Comparison of ENCODE assay signal across 22 cellular contexts in genomic region chr4:555566-556275, GRCh38. TPM values are rescaled to one million over a fixed set of nuclear protein-coding genes. Genes with fewer than 3 reads are reported as not detected.
A peak's percentile ranks its signal among the peaks of the same experiment; 100 is the strongest.
DNase-seq lines count a peak whose midpoint lies in the region; ATAC-seq and TF ChIP-seq lines count a peak whose summit lies in the region.
"Had no signal": no experiment of that assay in that cellular context is flagged by ENCODE, and none has a peak within 500 bp of the region (broad histone marks: within the 10 kb centered on the region; RNA-seq: fewer than 3 reads in every experiment).

No MANE protein-coding gene starts in this region.

- no peak overlapping the region for H3K14ac ChIP-seq in IMR-90 (replicated peaks; ENCODE audit: low read depth, low read length)

- WGBS in IMR-90 (ENCODE audit: extremely low coverage in 2 of 2, insufficient read length in 1 of 2), 2 experiments, result 76% methylated on average over 4 of the region's 14 CpGs; no CpG with 5 or more reads in 1 of the 2 experiments

- H2BK15ac ChIP-seq in IMR-90 (ENCODE audit: low read depth, low read length), result no peak overlapping the region

- no peak overlapping the region for H3K4me3 ChIP-seq in IMR-90 (ENCODE audit: insufficient read depth, low read depth, low read length)
- no peak overlapping the region for H3K4me3 ChIP-seq in coronary artery

- no peaks in the 10 kb centered on the region for H3K79me1 ChIP-seq in IMR-90 (ENCODE audit: low read depth in 1 of 2, low read length in 2 of 2)

- no peaks in the 10 kb centered on the region for H3K9me1 ChIP-seq in IMR-90 (ENCODE audit: insufficient read depth, low read length)

- DNase-seq in IMR-90 (no peak), coronary artery (ENCODE audit: low spot score) (peak; percentile 54), left lobe of liver (ENCODE audit: low spot score) (peak; percentile 35), posterior vena cava (ENCODE audit: low spot score) (peak; percentile 58), ureter (ENCODE audit: low spot score) (no peak), epidermal melanocyte (ENCODE audit: insufficient read length, low spot score) (no peak), superior temporal gyrus (ENCODE audit: extremely low spot score) (no peak)
- DNase-seq: C1 segment of cervical spinal cord; CD4-positive, alpha-beta memory T cell; COR-L47; DMS53; NCI-H1092; NCI-H1417 treated with DMSO at 0.1 percent for 48 hours; NCI-H1694 treated with DMSO at 0.1 percent for 48 hours; NCI-H2081; NCI-H226; NCI-H510A; NCI-H69; RPMI8226; SHP77 had no signal

- intact Hi-C loops in IMR-90 (cut with micrococcal nuclease), result no loop called here
- intact Hi-C loops in posterior vena cava (cut with DNase I), result no loop called here

- no TSS peak for BruUV-seq in IMR-90 (replicated peaks; lab: Mats Ljungman, UMichigan)

- POLR2A ChIA-PET in IMR-90 (lab: Charles Lee; ENCODE audit: unreplicated experiment), result no interaction called here

- CTCF ChIA-PET in IMR-90 (lab: Yijun Ruan, JAX), result no interaction called here

- H3K18ac ChIP-seq in IMR-90 (ENCODE audit: low read depth, low read length), result no peak overlapping the region

- no peak overlapping the region for H2AFZ ChIP-seq in IMR-90 (replicated peaks; ENCODE audit: low read length, poor library complexity)

- TF ChIP-seq RAD21 in IMR-90 (IDR thresholded peaks at IDR 0.05; ENCODE audit: low read length), result no peak

- no peak overlapping the region for H4K5ac ChIP-seq in IMR-90 (ENCODE audit: low read depth, low read length)

- no peak overlapping the region for H2BK20ac ChIP-seq in IMR-90 (ENCODE audit: low read depth, low read length)

- in situ Hi-C loops in IMR-90 (cut with MboI; ENCODE audit: low sequenced_read_pairs), result no loop called here

- TF ChIP-seq POLR2A in IMR-90 (IDR thresholded peaks at IDR 0.05; ENCODE audit: low read depth, low read length), result no peak

- H3K56ac ChIP-seq in IMR-90 (ENCODE audit: extremely low read depth, insufficient read depth, low read length), result no peak overlapping the region

- no peaks in the 10 kb centered on the region for H3K4me1 ChIP-seq in IMR-90 (ENCODE audit: control insufficient read depth, insufficient read depth, low read length)

- no peak overlapping the region for H2AK5ac ChIP-seq in IMR-90 (ENCODE audit: low read depth, low read length)

- H3K27ac ChIP-seq in IMR-90 (ENCODE audit: insufficient read depth, low read length) (no peak overlapping the region), coronary artery (no peak overlapping the region)

- no peak for TF ChIP-seq CTCF in IMR-90 (conservative IDR thresholded peaks at IDR 0.05; ENCODE audit: low read depth, low read length)
- no peak for TF ChIP-seq CTCF in coronary artery (IDR thresholded peaks at IDR 0.05)

- H2BK120ac ChIP-seq in IMR-90 (ENCODE audit: low read depth, low read length), result no peak overlapping the region

- no peak overlapping the region for H4K91ac ChIP-seq in IMR-90 (ENCODE audit: insufficient read depth, low read depth, low read length)

- H3K4ac ChIP-seq in IMR-90 (ENCODE audit: low read depth, low read length), result no peak overlapping the region

- no peak overlapping the region for H4K8ac ChIP-seq in IMR-90 (ENCODE audit: low read depth in 2 of 2, low read length in 2 of 2)

- H4K20me1 ChIP-seq in IMR-90 (ENCODE audit: insufficient read depth, low read length), result no peaks in the 10 kb centered on the region

- H3K9me3 ChIP-seq in IMR-90 (ENCODE audit: control insufficient read depth, insufficient read depth, low read length), result peaks cover 18% of the 10 kb centered on the region; the same call in 1 of the 2 replicates

- dilution Hi-C loops in IMR-90 (cut with HindIII; ENCODE audit: low sequenced_read_pairs, unreplicated experiment), result no loop called here

- H3K23ac ChIP-seq in IMR-90 (ENCODE audit: low read depth, low read length), result no peak overlapping the region

- no peaks in the 10 kb centered on the region for H3K27me3 ChIP-seq in IMR-90 (ENCODE audit: control insufficient read depth, insufficient read depth, low read length)

- H3K9ac ChIP-seq in IMR-90 (ENCODE audit: low read depth, low read length), result no peak overlapping the region

- ATAC-seq in IMR-90 (ENCODE audit: low read depth), result no peak
- no peak for ATAC-seq in left lobe of liver
- no peak for ATAC-seq in HG03442 (IDR thresholded peaks at IDR 0.05; ENCODE audit: unreplicated experiment)

- peak overlapping the region; percentile 22 for H2BK5ac ChIP-seq in IMR-90 (ENCODE audit: low read depth, low read length, poor library complexity, severe bottlenecking)

- H3K36me3 ChIP-seq in IMR-90 (ENCODE audit: control insufficient read depth, insufficient read depth, low read length), result no peaks in the 10 kb centered on the region

- H2AK9ac ChIP-seq in IMR-90 (replicated peaks; ENCODE audit: low read depth, low read length, poor library complexity), result no peak overlapping the region

- H3K4me2 ChIP-seq in IMR-90 (ENCODE audit: low read depth, low read length), result no peak overlapping the region

TF ChIP-seq in IMR-90, 13 proteins besides CTCF, POLR2A, EP300 and RAD21:
- TF ChIP-seq CEBPB (IDR thresholded peaks at IDR 0.05; ENCODE audit: low read depth, low read length) (no peak), NFE2L2 (IDR thresholded peaks at IDR 0.05; ENCODE audit: low read depth, low read length) (no peak), CHD1 (IDR thresholded peaks at IDR 0.05; ENCODE audit: low read depth, low read length) (no peak), USF2 (IDR thresholded peaks at IDR 0.05; ENCODE audit: low read depth, low read length) (no peak)
TF ChIP-seq in IMR-90: peak in this region for 0.

RNA-seq across cellular contexts. Expression of gene TMEM271, which starts 20.4 kb away (rescaled TPM):
- total RNA-seq in IMR-90 (2012; rRNA removed) (not detected in 2 replicates), left lobe of liver (not detected), posterior vena cava (not detected), ureter (not detected)
- not detected in 2 replicates for polyA plus RNA-seq in IMR-90 (2012; rRNA removed)
- not detected in 2 replicates for polyA plus RNA-seq in IMR-90 (2012; cell fraction: cytosol; rRNA removed)
- not detected in 2 replicates for polyA plus RNA-seq in IMR-90 (2012; cell fraction: nucleus; rRNA removed; ENCODE audit: low replicate concordance)
- total RNA-seq: CD4-positive, alpha-beta memory T cell; Daoy had no signal
- polyA plus RNA-seq: CD4-positive, alpha-beta memory T cell had no signal

RNA-seq across cellular contexts. Expression of gene PIGG, which starts 56.7 kb away (rescaled TPM):
- total RNA-seq in IMR-90 (2012; rRNA removed) (21.7 and 26.4 TPM in 2 replicates), left lobe of liver (19.4 TPM), posterior vena cava (10 to 100 TPM; 32.7 to 42.8 TPM), ureter (102 TPM)
- 31.8 and 33.0 TPM in 2 replicates for polyA plus RNA-seq in IMR-90 (2012; rRNA removed)
- polyA plus RNA-seq in IMR-90 (2012; cell fraction: cytosol; rRNA removed), result 16.8 and 23.0 TPM in 2 replicates
- polyA plus RNA-seq in IMR-90 (2012; cell fraction: nucleus; rRNA removed; ENCODE audit: low replicate concordance), result 180 and 230 TPM in 2 replicates

RNA-seq across cellular contexts. Expression of gene ZNF721, which starts 56.8 kb away (rescaled TPM):
- total RNA-seq in IMR-90 (2012; rRNA removed) (10.8 and 13.6 TPM in 2 replicates), left lobe of liver (9.4 TPM), posterior vena cava (10 to 100 TPM; 17.4 to 20.4 TPM), ureter (52.7 TPM)
- polyA plus RNA-seq in IMR-90 (2012; rRNA removed), result 5.1 and 5.5 TPM in 2 replicates
- 0.81 and 2.2 TPM in 2 replicates for polyA plus RNA-seq in IMR-90 (2012; cell fraction: cytosol; rRNA removed)
- polyA plus RNA-seq in IMR-90 (2012; cell fraction: nucleus; rRNA removed; ENCODE audit: low replicate concordance), result 1.3 and 7.3 TPM in 2 replicates

Comparison
In these comparisons a context has a peak if more than half of its experiments do, and no peak if none do; other contexts are left out.
1. DNase-seq: peak in coronary artery (single experiment), left lobe of liver (single experiment) and posterior vena cava (single experiment); none in IMR-90 (single experiment), ureter (single experiment), epidermal melanocyte (single experiment) and superior temporal gyrus (single experiment).